14 cellular contexts compared by ENCODE assay signal in the genomic region with DNA sequence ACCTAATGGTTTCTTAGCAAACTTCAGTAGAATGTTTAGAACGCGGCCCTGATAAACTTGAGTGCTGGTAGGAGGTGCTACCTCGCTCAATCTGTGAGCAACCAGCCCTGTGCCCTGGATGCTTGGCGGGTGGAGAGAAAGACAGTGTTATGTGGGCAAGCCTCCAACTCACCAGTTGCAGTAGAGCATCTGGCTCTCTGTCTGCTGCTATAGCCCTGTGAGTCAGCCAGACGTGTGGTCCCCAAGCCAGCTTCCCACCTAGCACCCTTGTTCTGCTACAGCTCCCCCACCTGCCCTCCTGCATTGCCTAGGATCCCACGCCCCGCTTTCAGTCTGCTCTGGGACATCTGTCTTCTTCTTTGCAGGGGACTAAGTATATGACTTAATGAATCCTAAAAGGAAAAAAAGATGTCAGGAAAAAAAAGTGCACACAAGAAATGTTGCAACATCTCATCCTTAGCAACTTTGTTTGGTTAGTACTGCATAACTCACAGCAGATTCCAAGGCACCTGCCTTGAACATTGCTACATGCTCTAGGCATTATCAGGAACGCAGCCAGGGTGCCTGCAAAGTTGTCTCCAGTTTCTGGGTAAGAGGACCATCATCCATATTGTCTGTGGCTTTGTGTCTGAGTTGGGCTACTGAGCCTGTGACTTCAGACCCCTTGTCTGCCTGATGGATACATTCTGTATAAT. TPM values are rescaled to one million over a fixed set of nuclear protein-coding genes. Genes with fewer than 3 reads are reported as not detected.
DNase-seq lines count a peak whose midpoint lies in the region; ATAC-seq and TF ChIP-seq lines count a peak whose summit lies in the region.
"Had no signal": no experiment of that assay in that cellular context is flagged by ENCODE, and none has a peak within 500 bp of the region (broad histone marks: within the 10 kb centered on the region; RNA-seq: fewer than 3 reads in every experiment).

No MANE protein-coding gene starts in this region.

- DNase-seq in NCI-H2171 treated with DMSO at 0.1 percent for 48 hours (lab: John Stamatoyannopoulos, UW), result peak; percentile 59
- DNase-seq in NCI-H2171 (lab: John Stamatoyannopoulos, UW), result no peak
- DNase-seq in astrocyte of the cerebellum (ENCODE audit: low read depth), result peak; percentile 18
- peak; percentile 58 for DNase-seq in hepatocyte (ENCODE audit: low spot score)
- peak; percentile 60 to 69 for DNase-seq in thyroid gland
- no peak for DNase-seq in mesenteric fat pad (ENCODE audit: low spot score)
- DNase-seq in activated gamma-delta T cell (lab: John Stamatoyannopoulos, UW), result no peak
- DNase-seq: 8988T; activated naive CD4-positive, alpha-beta T cell treated with Interleukin-2 at 50 U/mL for 16 hours; immature natural killer cell; stimulated activated CD4-positive, alpha-beta T cell treated with anti-CD3 and anti-CD28 coated beads, Interleukin-4, amount 100 ng/mL, for 4 hours had no signal

- no peak for TF ChIP-seq POLR2A in thyroid gland (IDR thresholded peaks at IDR 0.05)

- H2AFZ ChIP-seq in hepatocyte, result no peak overlapping the region

- no peak overlapping the region for H3K27ac ChIP-seq in hepatocyte
- peak overlapping the region in 2 of 3 donors; percentile 48 to 54 for H3K27ac ChIP-seq in thyroid gland
- H3K27ac ChIP-seq: neutrophil had no signal

- 86% methylated on average over 8 of the region's 8 CpGs for WGBS in hepatocyte (ENCODE audit: low lambda C conversion rate, missing lambda C conversion rate)
- 61 to 68% methylated on average over 5 to 8 of the region's 8 CpGs for WGBS in thyroid gland, 2 donors

- H3K9me3 ChIP-seq in hepatocyte (ENCODE audit: low read depth) (no peaks in the 10 kb centered on the region), thyroid gland (no peaks in the 10 kb centered on the region)
- H3K9me3 ChIP-seq: neutrophil, thoracic aorta had no signal

- in situ Hi-C loops in astrocyte of the cerebellum (cut with HindIII; ENCODE audit: low sequenced_read_pairs), result loop anchor here (5.0 kb wide), 1 partner anchor 74 kb away; no protein-coding TSS in a partner anchor

- ATAC-seq in GM21825 (IDR thresholded peaks at IDR 0.05; ENCODE audit: unreplicated experiment), result no peak

- H3K36me3 ChIP-seq in hepatocyte (replicated peaks; ENCODE audit: insufficient read depth, low read depth) (no peaks in the 10 kb centered on the region), thyroid gland (peaks cover 0 to 9% of the 10 kb centered on the region in 2 donors)

- no peak overlapping the region for H3K4me2 ChIP-seq in hepatocyte

- no peak for TF ChIP-seq CTCF in astrocyte of the cerebellum (IDR thresholded peaks at IDR 0.05; ENCODE audit: low read depth, low read length, missing control alignments)
- TF ChIP-seq CTCF in hepatocyte (IDR thresholded peaks at IDR 0.05; ENCODE audit: poor library complexity), result no peak
- TF ChIP-seq CTCF in thyroid gland (IDR thresholded peaks at IDR 0.05), result no peak

- no peaks in the 10 kb centered on the region for H3K4me1 ChIP-seq in hepatocyte (ENCODE audit: insufficient read depth)
- peaks cover 40 to 64% of the 10 kb centered on the region in 2 donors for H3K4me1 ChIP-seq in thyroid gland

- H3K9me2 ChIP-seq in hepatocyte (replicated peaks; ENCODE audit: insufficient read depth), result no peaks in the 10 kb centered on the region

- peaks cover 9% of the 10 kb centered on the region for H3K79me2 ChIP-seq in hepatocyte

- intact Hi-C loops in thyroid gland (cut with DNase I), result loop anchor here (10.0 kb wide), 1 partner anchor 63 kb away; a partner anchor contains a TSS

- no peak overlapping the region for H3K4me3 ChIP-seq in astrocyte of the cerebellum (ENCODE audit: low read depth, low read length)
- no peak overlapping the region for H3K4me3 ChIP-seq in hepatocyte
- H3K4me3 ChIP-seq in thyroid gland (replicated peaks in 1 of 3), result no peak overlapping the region
- H3K4me3 ChIP-seq: thoracic aorta had no signal

- H4K20me1 ChIP-seq in hepatocyte (ENCODE audit: insufficient read depth, poor library complexity, severe bottlenecking), result no peaks in the 10 kb centered on the region

- H3K27me3 ChIP-seq in hepatocyte (no peaks in the 10 kb centered on the region), thyroid gland (no peaks in the 10 kb centered on the region)
- H3K27me3 ChIP-seq: neutrophil had no signal

RNA-seq across cellular contexts. Expression of a gene that starts 13.6 kb away (rescaled TPM):
- 10.8 and 13.6 TPM in 2 replicates for total RNA-seq in hepatocyte
- 25.7 and 26.0 TPM in 2 replicates for polyA plus RNA-seq in hepatocyte
- total RNA-seq in thyroid gland, result 10 to 100 TPM; 19.1 to 36.3 (median 21.4) TPM
- 18.3 TPM for total RNA-seq in mesenteric fat pad

RNA-seq across cellular contexts. Expression of a gene that starts 35.0 kb away (rescaled TPM):
- total RNA-seq in hepatocyte (1.6 and 2.5 TPM in 2 replicates), thyroid gland (10 to 100 TPM; 10.7 to 15.2 (median 12.7) TPM), mesenteric fat pad (10.4 TPM)
- polyA plus RNA-seq in hepatocyte, result 3.3 and 3.7 TPM in 2 replicates

Comparison
In these comparisons a context has a peak if more than half of its experiments do, and no peak if none do; other contexts are left out.
1. DNase-seq: peak in NCI-H2171 treated with DMSO at 0.1 percent for 48 hours (single experiment), astrocyte of the cerebellum (single experiment), hepatocyte (single experiment) and thyroid gland (2 of 2); none in NCI-H2171 (single experiment), mesenteric fat pad (single experiment) and activated gamma-delta T cell (single experiment).